ENCODE assay signal across 2 cellular contexts in the genomic region with DNA sequence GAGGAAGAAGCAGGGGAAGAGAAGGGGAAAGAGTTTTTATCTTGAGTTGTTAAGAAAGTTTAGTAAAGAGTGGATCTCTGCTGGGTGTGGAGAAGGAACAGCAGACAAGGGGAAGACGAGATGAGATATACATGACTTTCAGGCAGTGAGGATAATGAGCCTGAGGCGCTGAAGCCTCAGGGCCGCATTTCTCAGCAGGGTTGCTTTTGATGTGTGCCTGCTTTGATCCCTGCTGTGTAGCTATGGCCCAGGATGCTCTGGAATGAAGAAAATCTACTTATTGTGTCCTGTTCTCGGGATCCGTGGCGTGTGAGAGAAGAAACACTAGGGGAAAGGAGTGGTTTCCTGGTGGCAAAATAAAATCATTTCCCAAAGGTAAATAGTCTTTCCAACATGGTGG.
TF ChIP-seq lines count a peak whose summit lies in the region.

No MANE protein-coding gene starts in this region.

TF ChIP-seq in HCT116, 20 proteins besides CTCF, POLR2A, EP300 and RAD21:
- no peak for TF ChIP-seq CBX3 (IDR thresholded peaks at IDR 0.05; ENCODE audit: low read depth)
- TF ChIP-seq TCF7L2 (IDR thresholded peaks at IDR 0.05; ENCODE audit: borderline replicate concordance, extremely low read depth, insufficient read depth, insufficient read length), result peak; percentile 86

TF ChIP-seq in H1, 55 proteins besides CTCF, POLR2A, EP300 and RAD21:
- TF ChIP-seq NANOG (IDR thresholded peaks at IDR 0.05; ENCODE audit: insufficient read depth, low read depth, low read length, poor library complexity, severe bottlenecking) (peak; percentile 77), TEAD4 (IDR thresholded peaks at IDR 0.05; ENCODE audit: low read depth, low read length) (peak; percentile 70; the same call in 1 of the 2 replicates), TAF7 (optimal IDR thresholded peaks at IDR 0.05; ENCODE audit: borderline replicate concordance, low read depth, low read length) (no peak)
